Comparison of ENCODE assay signal across 18 cellular contexts in genomic region chr1:180571060-180571831, GRCh38. TPM values are rescaled to one million over a fixed set of nuclear protein-coding genes. Genes with fewer than 3 reads are reported as not detected.
DNase-seq lines count a peak whose midpoint lies in the region; ATAC-seq and TF ChIP-seq lines count a peak whose summit lies in the region.
"Had no signal": no experiment of that assay in that cellular context is flagged by ENCODE, and none has a peak within 500 bp of the region (broad histone marks: within the 10 kb centered on the region; RNA-seq: fewer than 3 reads in every experiment).

No MANE protein-coding gene starts in this region.

- H3K36me3 Mint-ChIP-seq in activated T-cell treated with anti-CD3 and anti-CD28 coated beads, Interleukin-2, amount 50 U/mL, for 72 hours (ENCODE audit: insufficient read depth in 2 of 2), result peaks cover 2 to 6% of the 10 kb centered on the region in 2 donors
- H3K36me3 Mint-ChIP-seq in CD8-positive, alpha-beta T cell, result no peaks in the 10 kb centered on the region

- H3K4me1 ChIP-seq in CD8-positive, alpha-beta T cell (ENCODE audit: insufficient read depth, low read length), result no peaks in the 10 kb centered on the region

- TF ChIP-seq POLR2A in erythroblast (IDR thresholded peaks at IDR 0.05; ENCODE audit: low read length), result no peak

- H3K9me3 Mint-ChIP-seq in activated T-cell treated with anti-CD3 and anti-CD28 coated beads, Interleukin-2, amount 50 U/mL, for 72 hours, result peaks cover 2 to 4% of the 10 kb centered on the region in 2 donors
- H3K9me3 Mint-ChIP-seq in CD8-positive, alpha-beta T cell, result no peaks in the 10 kb centered on the region
- H3K9me3 Mint-ChIP-seq: effector memory CD8-positive, alpha-beta T cell had no signal

- no peak for TF ChIP-seq CTCF in fibroblast of the aortic adventitia (IDR thresholded peaks at IDR 0.05; ENCODE audit: insufficient read depth, low read length)
- no peak for TF ChIP-seq CTCF in CD8-positive, alpha-beta T cell (IDR thresholded peaks at IDR 0.05)

- H3K4me3 ChIP-seq in fibroblast of the aortic adventitia (ENCODE audit: low read depth, low read length), result no peak overlapping the region
- no peak overlapping the region for H3K4me3 ChIP-seq in CD8-positive, alpha-beta T cell (ENCODE audit: low read depth, low read length)
- H3K4me3 ChIP-seq: BLaER1 treated with 17β-estradiol and CSF1 and Interleukin-3, amounts not matched to agents 10 nM and 100 nM; cardiac muscle cell had no signal

- peaks cover 30% of the 10 kb centered on the region for H3K27me3 Mint-ChIP-seq in activated T-cell treated with anti-CD3 and anti-CD28 coated beads, Interleukin-2, amount 50 U/mL, for 72 hours (ENCODE audit: low read depth)
- peaks cover 21% of the 10 kb centered on the region for H3K27me3 Mint-ChIP-seq in CD8-positive, alpha-beta T cell (ENCODE audit: low read depth)

- no peak overlapping the region for H3K27ac ChIP-seq in CD8-positive, alpha-beta T cell (ENCODE audit: low read depth, low read length)
- H3K27ac ChIP-seq: BLaER1 treated with 17β-estradiol and CSF1 and Interleukin-3, amounts not matched to agents 10 nM and 100 nM; cardiac muscle cell; RWPE1 had no signal

- no peaks in the 10 kb centered on the region for H3K27me3 ChIP-seq in CD8-positive, alpha-beta T cell (ENCODE audit: insufficient read depth, low read length)
- H3K27me3 ChIP-seq: BLaER1 treated with 17β-estradiol and CSF1 and Interleukin-3, amounts not matched to agents 10 nM and 100 nM; cardiac muscle cell had no signal

- DNase-seq in A172 (ENCODE audit: low spot score) (peak; percentile 12), EH (ENCODE audit: low read depth) (peak; percentile 70), fibroblast of the aortic adventitia (ENCODE audit: low read depth) (peak; percentile 53), erythroblast (lab: John Stamatoyannopoulos, UW) (no peak), NCI-H187 (lab: John Stamatoyannopoulos, UW) (no peak)
- DNase-seq in activated T-cell treated with anti-CD3 and anti-CD28 coated beads, Interleukin-2, amount 50 U/mL, for 72 hours, result no peak
- no peak for DNase-seq in CD8-positive, alpha-beta T cell
- DNase-seq: activated CD4-positive, CD25-positive, alpha-beta regulatory T cell; DMS79 treated with DMSO at 0.1 percent for 48 hours; effector memory CD8-positive, alpha-beta T cell; NCI-H2107 had no signal

- no peak for ATAC-seq in activated T-cell treated with anti-CD3 and anti-CD28 coated beads, Interleukin-2, amount 50 U/mL, for 72 hours (replicated peaks in 1 of 2)
- no peak for ATAC-seq in CD8-positive, alpha-beta T cell
- no peak for ATAC-seq in HG03280 (IDR thresholded peaks at IDR 0.05; ENCODE audit: unreplicated experiment)
- ATAC-seq: effector memory CD8-positive, alpha-beta T cell had no signal

- H3K27ac Mint-ChIP-seq in activated T-cell treated with anti-CD3 and anti-CD28 coated beads, Interleukin-2, amount 50 U/mL, for 72 hours, result no peak overlapping the region
- no peak overlapping the region for H3K27ac Mint-ChIP-seq in CD8-positive, alpha-beta T cell
- H3K27ac Mint-ChIP-seq: effector memory CD8-positive, alpha-beta T cell had no signal

- H3K9me3 ChIP-seq in CD8-positive, alpha-beta T cell (ENCODE audit: low read length), result no peaks in the 10 kb centered on the region
- H3K9me3 ChIP-seq: BLaER1 treated with 17β-estradiol and CSF1 and Interleukin-3, amounts not matched to agents 10 nM and 100 nM had no signal

- H3K4me1 Mint-ChIP-seq in activated T-cell treated with anti-CD3 and anti-CD28 coated beads, Interleukin-2, amount 50 U/mL, for 72 hours (ENCODE audit: low read depth), result peaks cover 29% of the 10 kb centered on the region
- no peaks in the 10 kb centered on the region for H3K4me1 Mint-ChIP-seq in CD8-positive, alpha-beta T cell (ENCODE audit: low read depth)

- peak overlapping the region; percentile 49 to 52 for H3K4me3 Mint-ChIP-seq in activated T-cell treated with anti-CD3 and anti-CD28 coated beads, Interleukin-2, amount 50 U/mL, for 72 hours
- no peak overlapping the region for H3K4me3 Mint-ChIP-seq in CD8-positive, alpha-beta T cell
- H3K4me3 Mint-ChIP-seq: effector memory CD8-positive, alpha-beta T cell had no signal

- H3K36me3 ChIP-seq in CD8-positive, alpha-beta T cell (ENCODE audit: insufficient read depth, low read length), result no peaks in the 10 kb centered on the region
- H3K36me3 ChIP-seq: BLaER1 treated with 17β-estradiol and CSF1 and Interleukin-3, amounts not matched to agents 10 nM and 100 nM; cardiac muscle cell had no signal

- intact Hi-C loops in CD8-positive, alpha-beta T cell (cut with DNase I, micrococcal nuclease), result no loop called here

- CTCF ChIA-PET in CD8-positive, alpha-beta T cell (lab: Charles Lee), result no interaction called here

- POLR2A ChIA-PET in CD8-positive, alpha-beta T cell (lab: Charles Lee), result no interaction called here

RNA-seq across cellular contexts. Expression of gene OVAAL, which starts 12.5 kb away (rescaled TPM):
- total RNA-seq in A172 (2014; rRNA removed; shearing (Covaris generic)), result not detected in 2 replicates
- not detected for total RNA-seq in activated T-cell treated with anti-CD3 and anti-CD28 coated beads, Interleukin-2, amount 50 U/mL, for 72 hours
- total RNA-seq in fibroblast of the aortic adventitia (ENCODE audit: low replicate concordance), result not detected in 2 replicates
- not detected for total RNA-seq in CD8-positive, alpha-beta T cell
- total RNA-seq: MCF 10A; omental fat pad; T-helper 1 cell treated with Interleukin-12 subunit alpha and Interleukin-12 subunit beta and Interleukin-4 antibody, amounts not matched to agents 30 ng/mL and 1 ng/mL, for 36 hours had no signal

Comparison
In these comparisons a context has a peak if more than half of its experiments do, and no peak if none do; other contexts are left out.
1. DNase-seq: peak in A172 (single experiment), EH (single experiment) and fibroblast of the aortic adventitia (single experiment); none in activated T-cell treated with anti-CD3 and anti-CD28 coated beads, Interleukin-2, amount 50 U/mL, for 72 hours (0 of 2), erythroblast (0 of 2), CD8-positive, alpha-beta T cell (0 of 7) and NCI-H187 (0 of 2).